8 cellular contexts compared by ENCODE assay signal in genomic region chr3:128322030-128323022, GRCh38.
DNase-seq lines count a peak whose midpoint lies in the region; ATAC-seq and TF ChIP-seq lines count a peak whose summit lies in the region.

No MANE protein-coding gene starts in this region.

- H3K9me3 ChIP-seq in left lung: no peaks in the 10 kb centered on the region

- no peaks in the 10 kb centered on the region for H3K4me1 ChIP-seq in left lung

- H3K9me3 Mint-ChIP-seq in HFFc6: no peaks in the 10 kb centered on the region

- no peaks in the 10 kb centered on the region for H3K27me3 ChIP-seq in left lung

- no peak overlapping the region for H3K27ac ChIP-seq in left lung

- H3K4me3 ChIP-seq in WI38 (ENCODE audit: low read depth, low read length) (no peak overlapping the region), left lung (no peak overlapping the region)

- TF ChIP-seq CTCF in HFFc6 (IDR thresholded peaks at IDR 0.05) (peak; percentile 85), WI38 (IDR thresholded peaks at IDR 0.05; ENCODE audit: low read depth, low read length) (peak; percentile 62), left lung (IDR thresholded peaks at IDR 0.05) (peak; percentile 24 to 52)

- peaks cover 0 to 18% of the 10 kb centered on the region in 2 donors for H3K36me3 ChIP-seq in left lung

- H3K36me3 Mint-ChIP-seq in HFFc6 (ENCODE audit: low read depth): no peaks in the 10 kb centered on the region

- ATAC-seq in left lung (peak; percentile 83), HG03196 (IDR thresholded peaks at IDR 0.05; ENCODE audit: unreplicated experiment) (no peak), GM18511 (IDR thresholded peaks at IDR 0.05; ENCODE audit: unreplicated experiment) (no peak)

- DNase-seq in AML-193 (lab: John Stamatoyannopoulos, UW) (peak; percentile 48 to 51), HFFc6 (peak; percentile 42), left lung (peak in 1 of 2 donors; percentile 80)
- peak; percentile 52 for DNase-seq in central memory CD4-positive, alpha-beta T cell
- DNase-seq in stimulated activated CD8-positive, alpha-beta memory T cell treated with anti-CD3 and anti-CD28 coated beads, Interleukin-7, amount 100 ng/mL, for 24 hours (ENCODE audit: low read depth): peak; percentile 9

- H3K4me1 Mint-ChIP-seq in HFFc6 (ENCODE audit: low read depth): no peaks in the 10 kb centered on the region

- H3K27me3 Mint-ChIP-seq in HFFc6 (ENCODE audit: insufficient read depth): peaks cover 2% of the 10 kb centered on the region; the same call in 1 of the 2 replicates

- H3K4me3 Mint-ChIP-seq in HFFc6: no peak overlapping the region

- H3K27ac Mint-ChIP-seq in HFFc6: no peak overlapping the region

- intact Hi-C loops in left lung (cut with DNase I): no loop called here
